In the genomic region with DNA sequence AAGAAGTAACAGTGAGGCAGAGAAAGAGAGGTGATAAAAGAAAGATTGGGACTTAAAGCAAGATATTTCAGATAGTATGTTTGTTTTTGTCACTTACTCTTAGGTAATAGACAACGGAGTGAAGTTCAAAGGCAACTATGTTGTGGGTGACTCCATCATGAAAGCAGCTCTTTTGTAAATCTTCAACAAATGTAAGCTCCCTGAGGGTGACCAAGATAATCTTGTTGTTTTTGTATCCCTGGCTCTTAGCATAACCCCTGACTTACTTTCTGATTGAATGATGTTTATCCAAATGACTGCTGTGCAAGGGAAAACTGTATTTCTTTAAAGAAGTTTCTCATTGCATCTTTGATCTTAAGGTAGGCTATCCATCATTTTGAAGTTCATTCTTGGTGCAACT, we compare ENCODE assay signal across 9 cellular contexts. TPM values are rescaled to one million over a fixed set of nuclear protein-coding genes. Genes with fewer than 3 reads are reported as not detected.
DNase-seq lines count a peak whose midpoint lies in the region; ATAC-seq and TF ChIP-seq lines count a peak whose summit lies in the region.
"Had no signal": no experiment of that assay in that cellular context is flagged by ENCODE, and none has a peak within 500 bp of the region (broad histone marks: within the 10 kb centered on the region; RNA-seq: fewer than 3 reads in every experiment).

No MANE protein-coding gene starts in this region.

- H2AK9ac ChIP-seq in IMR-90 (replicated peaks; ENCODE audit: low read depth, low read length, poor library complexity), result no peak overlapping the region

- H3K4me3 ChIP-seq in AG09309 (ENCODE audit: control insufficient read depth, low read depth, low read length) (peak overlapping the region; percentile 73), IMR-90 (ENCODE audit: insufficient read depth, low read depth, low read length) (peak overlapping the region; percentile 93), endodermal cell (ENCODE audit: low read length) (no peak overlapping the region), upper lobe of right lung (no peak overlapping the region), body of pancreas (no peak overlapping the region)

- H2AFZ ChIP-seq in IMR-90 (replicated peaks; ENCODE audit: low read length, poor library complexity), result no peak overlapping the region

- H2BK15ac ChIP-seq in IMR-90 (ENCODE audit: low read depth, low read length), result 0 out of 3 replicates have a peak overlapping the region, but pooled peaks have one; percentile 0

- CTCF ChIA-PET in IMR-90 (lab: Yijun Ruan, JAX), result interaction anchor here (0.6 to 1.3 kb wide), 4 partner anchors 21 to 280 kb away, joined by 3 to 9 read pairs (median 4); no protein-coding TSS in a partner anchor

- peak overlapping the region in 1 of 2 experiments; percentile 22; a peak in 2 of 4 replicates for H4K8ac ChIP-seq in IMR-90 (ENCODE audit: low read depth in 2 of 2, low read length in 2 of 2)

- no peak for TF ChIP-seq RAD21 in IMR-90 (IDR thresholded peaks at IDR 0.05; ENCODE audit: low read length)

- peaks cover 22% of the 10 kb centered on the region for H3K4me1 ChIP-seq in IMR-90 (ENCODE audit: control insufficient read depth, insufficient read depth, low read length)
- peaks cover 5% of the 10 kb centered on the region for H3K4me1 ChIP-seq in endodermal cell (ENCODE audit: control insufficient read depth, insufficient read depth, low read length)
- H3K4me1 ChIP-seq in upper lobe of right lung, result peaks cover 17% of the 10 kb centered on the region
- peaks cover 46% of the 10 kb centered on the region for H3K4me1 ChIP-seq in body of pancreas

- H3K27me3 Mint-ChIP-seq in endodermal cell (ENCODE audit: insufficient read depth) (peaks cover 24% of the 10 kb centered on the region), nephron (ENCODE audit: low read depth) (peaks cover 55% of the 10 kb centered on the region)

- H3K4me1 Mint-ChIP-seq in endodermal cell (peaks cover 30% of the 10 kb centered on the region), nephron (peaks cover 22% of the 10 kb centered on the region)

- BruUV-seq in IMR-90 (replicated peaks; lab: Mats Ljungman, UMichigan), result no TSS peak

- intact Hi-C loops in IMR-90 (cut with micrococcal nuclease) (loop anchor here (1.0 to 5.0 kb wide), 2 partner anchors 92 to 614 kb away; no protein-coding TSS in a partner anchor), upper lobe of right lung (cut with DNase I) (no loop called here), body of pancreas (cut with DNase I) (no loop called here)

- H4K5ac ChIP-seq in IMR-90 (ENCODE audit: low read depth, low read length), result no peak overlapping the region

- H3K27me3 ChIP-seq in IMR-90 (ENCODE audit: control insufficient read depth, insufficient read depth, low read length), result no peaks in the 10 kb centered on the region
- peaks cover 32% of the 10 kb centered on the region for H3K27me3 ChIP-seq in endodermal cell (ENCODE audit: control insufficient read depth, insufficient read depth, low read length, poor library complexity, severe bottlenecking)
- H3K27me3 ChIP-seq in upper lobe of right lung, result no peaks in the 10 kb centered on the region
- no peaks in the 10 kb centered on the region for H3K27me3 ChIP-seq in body of pancreas

- peaks cover 50% of the 10 kb centered on the region for H4K20me1 ChIP-seq in IMR-90 (ENCODE audit: insufficient read depth, low read length)

- DNase-seq in AG09309 (ENCODE audit: low read depth) (no peak), IMR-90 (peak; percentile 54), endodermal cell (no peak), upper lobe of right lung (no peak), GM13977 (ENCODE audit: low spot score) (no peak), body of pancreas (no peak), NCI-H2107 (lab: John Stamatoyannopoulos, UW) (no peak)
- DNase-seq: GOT3 had no signal

- H3K4me3 Mint-ChIP-seq in endodermal cell (peak overlapping the region; percentile 68), nephron (peak overlapping the region; percentile 94 to 98 (median 98))

- no CpG with 5 or more reads among the region's 1 CpG for WGBS in IMR-90 (ENCODE audit: extremely low coverage in 2 of 2, insufficient read length in 1 of 2), 2 experiments
- WGBS in endodermal cell (ENCODE audit: insufficient coverage in 1 of 2, insufficient read length in 1 of 2), 2 experiments, result 75 to 79% methylated on average over 1 of the region's 1 CpG
- WGBS in body of pancreas, 2 donors, result 65 to 73% methylated on average over 1 of the region's 1 CpG

- H3K18ac ChIP-seq in IMR-90 (ENCODE audit: low read depth, low read length), result no peak overlapping the region

- H3K14ac ChIP-seq in IMR-90 (replicated peaks; ENCODE audit: low read depth, low read length), result peak overlapping the region; percentile 64

- H3K9ac ChIP-seq in IMR-90 (ENCODE audit: low read depth, low read length) (no peak overlapping the region; the same call in 1 of the 2 replicates), endodermal cell (ENCODE audit: extremely low read depth, low read length, poor library complexity, severe bottlenecking) (no peak overlapping the region)

- no peak for TF ChIP-seq POLR2A in IMR-90 (IDR thresholded peaks at IDR 0.05; ENCODE audit: low read depth, low read length)
- no peak for TF ChIP-seq POLR2A in body of pancreas (IDR thresholded peaks at IDR 0.05)

- peaks cover 5% of the 10 kb centered on the region for H3K9me3 Mint-ChIP-seq in endodermal cell
- H3K9me3 Mint-ChIP-seq in nephron, result peaks cover 2% of the 10 kb centered on the region

- H2BK5ac ChIP-seq in IMR-90 (ENCODE audit: low read depth, low read length, poor library complexity, severe bottlenecking), result peak overlapping the region; percentile 89

- no peak overlapping the region for H2BK20ac ChIP-seq in IMR-90 (ENCODE audit: low read depth, low read length)

- no peak overlapping the region for H3K27ac ChIP-seq in IMR-90 (ENCODE audit: insufficient read depth, low read length)
- H3K27ac ChIP-seq in endodermal cell (ENCODE audit: low read depth, low read length), result no peak overlapping the region
- H3K27ac ChIP-seq in upper lobe of right lung, result no peak overlapping the region
- peak overlapping the region in 1 of 4 donors; percentile 72 for H3K27ac ChIP-seq in body of pancreas

- peak overlapping the region; percentile 73 for H3K23ac ChIP-seq in IMR-90 (ENCODE audit: low read depth, low read length)

- H3K4ac ChIP-seq in IMR-90 (ENCODE audit: low read depth, low read length), result peak overlapping the region; percentile 70; the same call in 1 of the 2 replicates

- dilution Hi-C loops in IMR-90 (cut with HindIII; ENCODE audit: low sequenced_read_pairs, unreplicated experiment), result no loop called here

- TF ChIP-seq CTCF in AG09309 (IDR thresholded peaks at IDR 0.05; ENCODE audit: control insufficient read depth, insufficient read depth, low read depth, low read length, missing control alignments) (no peak), IMR-90 (conservative IDR thresholded peaks at IDR 0.05; ENCODE audit: low read depth, low read length) (no peak), endodermal cell (conservative IDR thresholded peaks at IDR 0.05) (no peak), nephron (IDR thresholded peaks at IDR 0.05; ENCODE audit: unreplicated experiment in 3 of 3) (no peak), upper lobe of right lung (IDR thresholded peaks at IDR 0.05) (no peak), GM13977 (IDR thresholded peaks at IDR 0.05; ENCODE audit: extremely low read depth, insufficient read depth, missing control alignments) (no peak), body of pancreas (IDR thresholded peaks at IDR 0.05) (no peak)

- peaks cover 16% of the 10 kb centered on the region for H3K9me1 ChIP-seq in IMR-90 (ENCODE audit: insufficient read depth, low read length)

- H3K4me2 ChIP-seq in IMR-90 (ENCODE audit: low read depth, low read length), result peak overlapping the region; percentile 72

- peaks cover 4% of the 10 kb centered on the region for H3K36me3 Mint-ChIP-seq in endodermal cell (ENCODE audit: low read depth)
- peaks cover 4% of the 10 kb centered on the region for H3K36me3 Mint-ChIP-seq in nephron (ENCODE audit: low read depth)

- H2BK120ac ChIP-seq in IMR-90 (ENCODE audit: low read depth, low read length), result no peak overlapping the region

- peak overlapping the region; percentile 41; the same call in 1 of the 2 replicates for H4K91ac ChIP-seq in IMR-90 (ENCODE audit: insufficient read depth, low read depth, low read length)

- no peak overlapping the region for H3K56ac ChIP-seq in IMR-90 (ENCODE audit: extremely low read depth, insufficient read depth, low read length)

- POLR2A ChIA-PET in IMR-90 (lab: Charles Lee; ENCODE audit: unreplicated experiment), result interaction anchor here (1.0 to 1.8 kb wide), 2 partner anchors 93 to 94 kb away, joined by 3 to 6 read pairs; no protein-coding TSS in a partner anchor

- ATAC-seq in IMR-90 (ENCODE audit: low read depth) (no peak), upper lobe of right lung (no peak), body of pancreas (no peak)

- H3K9me3 ChIP-seq in IMR-90 (ENCODE audit: control insufficient read depth, insufficient read depth, low read length) (no peaks in the 10 kb centered on the region), endodermal cell (ENCODE audit: control insufficient read depth, low read length) (no peaks in the 10 kb centered on the region), upper lobe of right lung (no peaks in the 10 kb centered on the region), body of pancreas (no peaks in the 10 kb centered on the region)

- no peak overlapping the region for H3K27ac Mint-ChIP-seq in endodermal cell
- no peak overlapping the region for H3K27ac Mint-ChIP-seq in nephron

- in situ Hi-C loops in IMR-90 (cut with MboI; ENCODE audit: low sequenced_read_pairs), result loop anchor here (5.0 kb wide), 1 partner anchor 89 kb away; no protein-coding TSS in a partner anchor
- in situ Hi-C loops in GM13977 (cut with MboI; ENCODE audit: low pct_unique_long_range_greater_than_20kb, low sequenced_read_pairs, unreplicated experiment), result no loop called here

- 0 out of 2 replicates have a peak overlapping the region, but pooled peaks have one; percentile 22 for H2AK5ac ChIP-seq in IMR-90 (ENCODE audit: low read depth, low read length)

- peaks cover 0 to 56% of the 10 kb centered on the region in 2 experiments; a peak in 2 of 4 replicates for H3K79me1 ChIP-seq in IMR-90 (ENCODE audit: low read depth in 1 of 2, low read length in 2 of 2)

- H3K36me3 ChIP-seq in IMR-90 (ENCODE audit: control insufficient read depth, insufficient read depth, low read length), result peaks cover 12% of the 10 kb centered on the region
- H3K36me3 ChIP-seq in endodermal cell (ENCODE audit: control insufficient read depth, insufficient read depth, low read length), result no peaks in the 10 kb centered on the region
- no peaks in the 10 kb centered on the region for H3K36me3 ChIP-seq in upper lobe of right lung
- H3K36me3 ChIP-seq in body of pancreas (replicated peaks in 1 of 2; ENCODE audit: insufficient read depth in 1 of 2, low read depth in 2 of 2), result no peaks in the 10 kb centered on the region

RNA-seq across cellular contexts. Expression of gene MTCL1, which starts 2.6 kb away (rescaled TPM):
- total RNA-seq in IMR-90 (2012; rRNA removed), result 29.0 and 38.6 TPM in 2 replicates
- polyA plus RNA-seq in IMR-90 (2012; rRNA removed), result 44.7 and 45.3 TPM in 2 replicates
- polyA plus RNA-seq in IMR-90 (2012; cell fraction: cytosol; rRNA removed), result 26.0 and 32.1 TPM in 2 replicates
- 165 and 175 TPM in 2 replicates for polyA plus RNA-seq in IMR-90 (2012; cell fraction: nucleus; rRNA removed; ENCODE audit: low replicate concordance)
- 10 to 100 TPM; 15.0 to 26.0 TPM for total RNA-seq in endodermal cell
- polyA plus RNA-seq in endodermal cell (2013, experiment 1 of 2), result 31.7 TPM
- 26.8 TPM for polyA plus RNA-seq in endodermal cell (2013, experiment 2 of 2)
- 10.1 TPM for total RNA-seq in upper lobe of right lung
- total RNA-seq in body of pancreas, result 10 to 100 TPM; 15.3 to 27.7 TPM

Comparison
In these comparisons a context has a peak if more than half of its experiments do, and no peak if none do; other contexts are left out.
1. H3K4me3 ChIP-seq: peak in AG09309 (single experiment) and IMR-90 (single experiment); none in endodermal cell (single experiment), upper lobe of right lung (single experiment) and body of pancreas (0 of 2).